In genomic region chr9:1462626-1463308, GRCh38 we compare ENCODE assay signal across 24 cellular contexts.
"Had no signal": no experiment of that assay in that cellular context is flagged by ENCODE, and none has a peak within 500 bp of the region (broad histone marks: within the 10 kb centered on the region; RNA-seq: fewer than 3 reads in every experiment).

No MANE protein-coding gene starts in this region.

- DNase-seq: activated B cell treated with CpG ODN at 0.5 μM for 24 hours; activated CD4-positive, alpha-beta memory T cell treated with anti-CD3 and anti-CD28 coated beads, Interleukin-2, amount 10 ng/mL, durations not matched to agents 7 days and 5 days; activated CD4-positive, alpha-beta T cell treated with anti-CD3 and anti-CD28 coated beads for 48 hours; activated CD8-positive, alpha-beta memory T cell treated with anti-CD3 and anti-CD28 coated beads, Interleukin-2, amount 10 ng/mL, durations not matched to agents 7 days and 5 days; activated naive CD4-positive, alpha-beta T cell treated with Interleukin-2 at 50 U/mL for 16 hours; activated naive CD8-positive, alpha-beta T cell treated with anti-CD3 and anti-CD28 coated beads, Interleukin-2, amount 10 ng/mL, durations not matched to agents 7 days and 5 days; activated T-cell treated with anti-CD3 and anti-CD28 coated beads, Interleukin-2, amount 50 U/mL, for 1 hour; amygdala; body of pancreas; caudate nucleus; dorsolateral prefrontal cortex; foreskin melanocyte; glutamatergic neuron; hippocampal formation; midbrain; nephron progenitor cell; nucleus accumbens; sigmoid colon; spleen; stimulated activated naive B cell treated with anti-CD40 and anti-IgM and Interleukin-4, amounts not matched to agents 10 μg/mL and 1 μg/mL and 100 μg/mL, for 72 hours; T-helper 9 cell; upper lobe of right lung had no signal

- H3K4me3 ChIP-seq: body of pancreas, dorsolateral prefrontal cortex, lung, sigmoid colon, spleen, upper lobe of right lung had no signal

- H3K27me3 ChIP-seq: body of pancreas, dorsolateral prefrontal cortex, sigmoid colon, upper lobe of right lung had no signal

- H3K4me1 ChIP-seq: body of pancreas, sigmoid colon, spleen, upper lobe of right lung had no signal

- H3K36me3 ChIP-seq: sigmoid colon, spleen, upper lobe of right lung had no signal

- H3K27ac ChIP-seq: body of pancreas, sigmoid colon, spleen, upper lobe of right lung had no signal

- ATAC-seq: activated CD8-positive, alpha-beta memory T cell treated with anti-CD3 and anti-CD28 coated beads, Interleukin-2, amount 10 ng/mL, durations not matched to agents 7 days and 5 days; body of pancreas; left lobe of liver; stimulated activated naive B cell treated with anti-CD40 and anti-IgM and Interleukin-4, amounts not matched to agents 10 μg/mL and 1 μg/mL and 100 μg/mL, for 72 hours; upper lobe of right lung had no signal
